Comparison of ENCODE assay signal across 36 cellular contexts in genomic region chr1:97560714-97561113, GRCh38.
"Had no signal": no experiment of that assay in that cellular context is flagged by ENCODE, and none has a peak within 500 bp of the region (broad histone marks: within the 10 kb centered on the region; RNA-seq: fewer than 3 reads in every experiment).

No MANE protein-coding gene starts in this region.

- H3K4me3 Mint-ChIP-seq: activated B cell treated with CpG ODN at 0.5 μM for 24 hours; activated CD4-positive, alpha-beta memory T cell treated with anti-CD3 and anti-CD28 coated beads for 36 hours; activated CD4-positive, alpha-beta T cell treated with anti-CD3 and anti-CD28 coated beads, Interleukin-2, amount 10 ng/mL, durations not matched to agents 24 days and 14 days; activated CD8-positive, alpha-beta T cell treated with anti-CD3 and anti-CD28 coated beads for 36 hours; activated naive CD4-positive, alpha-beta T cell treated with anti-CD3 and anti-CD28 coated beads, Interleukin-2, amount 10 ng/mL, durations not matched to agents 7 days and 5 days; activated naive CD4-positive, alpha-beta T cell treated with anti-CD3 and anti-CD28 coated beads, Interleukin-2, amount 50 U/mL, for 24 hours; activated naive CD8-positive, alpha-beta T cell; activated naive CD8-positive, alpha-beta T cell treated with anti-CD3 and anti-CD28 coated beads, Interleukin-2, amount 10 ng/mL, durations not matched to agents 7 days and 5 days; activated naive CD8-positive, alpha-beta T cell treated with anti-CD3 and anti-CD28 coated beads, Interleukin-2, amount 50 U/mL, for 24 hours; activated T-cell treated with anti-CD3 and anti-CD28 coated beads, Interleukin-2, amount 50 U/mL, for 4 hours; brain; central memory CD8-positive, alpha-beta T cell; T-helper 1 cell treated with Interleukin-12 subunit alpha and Interleukin-12 subunit beta and Interleukin-4 antibody, amounts not matched to agents 30 μg/mL and 1 μg/mL, for 36 hours; T-helper 2 cell treated with Interferon-gamma antibody and Interleukin-4, amounts not matched to agents 5 μg/mL and 100 μg/mL, for 36 hours had no signal

- H3K27me3 ChIP-seq: ascending aorta, cardiac muscle cell had no signal

- H3K4me3 ChIP-seq: ascending aorta, cardiac muscle cell had no signal

- H3K36me3 ChIP-seq: ascending aorta, cardiac muscle cell had no signal

- H3K27ac ChIP-seq: ascending aorta, cardiac muscle cell, VCaP had no signal

- FAIRE-seq: bronchial epithelial cell, TTC549 had no signal

- H3K27me3 Mint-ChIP-seq: activated B cell treated with CpG ODN at 0.5 μM for 24 hours; activated CD4-positive, alpha-beta memory T cell treated with anti-CD3 and anti-CD28 coated beads for 36 hours; activated CD4-positive, alpha-beta T cell treated with anti-CD3 and anti-CD28 coated beads, Interleukin-2, amount 10 ng/mL, durations not matched to agents 24 days and 14 days; activated CD8-positive, alpha-beta T cell treated with anti-CD3 and anti-CD28 coated beads for 36 hours; activated naive CD4-positive, alpha-beta T cell treated with anti-CD3 and anti-CD28 coated beads, Interleukin-2, amount 10 ng/mL, durations not matched to agents 7 days and 5 days; activated naive CD4-positive, alpha-beta T cell treated with anti-CD3 and anti-CD28 coated beads, Interleukin-2, amount 50 U/mL, for 24 hours; activated naive CD8-positive, alpha-beta T cell; activated naive CD8-positive, alpha-beta T cell treated with anti-CD3 and anti-CD28 coated beads, Interleukin-2, amount 10 ng/mL, durations not matched to agents 7 days and 5 days; activated naive CD8-positive, alpha-beta T cell treated with anti-CD3 and anti-CD28 coated beads, Interleukin-2, amount 50 U/mL, for 24 hours; brain; central memory CD8-positive, alpha-beta T cell had no signal

- H3K27ac Mint-ChIP-seq: activated B cell treated with CpG ODN at 0.5 μM for 24 hours; activated CD4-positive, alpha-beta memory T cell treated with anti-CD3 and anti-CD28 coated beads for 36 hours; activated CD4-positive, alpha-beta T cell treated with anti-CD3 and anti-CD28 coated beads, Interleukin-2, amount 10 ng/mL, durations not matched to agents 24 days and 14 days; activated CD8-positive, alpha-beta T cell treated with anti-CD3 and anti-CD28 coated beads for 36 hours; activated naive CD4-positive, alpha-beta T cell treated with anti-CD3 and anti-CD28 coated beads, Interleukin-2, amount 10 ng/mL, durations not matched to agents 7 days and 5 days; activated naive CD4-positive, alpha-beta T cell treated with anti-CD3 and anti-CD28 coated beads, Interleukin-2, amount 50 U/mL, for 24 hours; activated naive CD8-positive, alpha-beta T cell; activated naive CD8-positive, alpha-beta T cell treated with anti-CD3 and anti-CD28 coated beads, Interleukin-2, amount 10 ng/mL, durations not matched to agents 7 days and 5 days; activated naive CD8-positive, alpha-beta T cell treated with anti-CD3 and anti-CD28 coated beads, Interleukin-2, amount 50 U/mL, for 24 hours; activated T-helper 2 cell treated with anti-CD3 and anti-CD28 coated beads, Interferon-gamma antibody, Interleukin-2, Interleukin-4, amounts not matched to agents 10 μg/mL and 5 μg/mL and 100 μg/mL, durations not matched to agents 14 hours and 24 hours and 36 hours; brain; T-helper 1 cell treated with Interleukin-12 subunit alpha and Interleukin-12 subunit beta and Interleukin-4 antibody, amounts not matched to agents 30 μg/mL and 1 μg/mL, for 36 hours; T-helper 2 cell treated with Interferon-gamma antibody and Interleukin-4, amounts not matched to agents 5 μg/mL and 100 μg/mL, for 36 hours had no signal

- ATAC-seq: activated CD8-positive, alpha-beta T cell treated with anti-CD3 and anti-CD28 coated beads for 36 hours; activated naive CD8-positive, alpha-beta T cell treated with anti-CD3 and anti-CD28 coated beads, Interleukin-2, amount 50 U/mL, for 24 hours; activated T-cell treated with anti-CD3 and anti-CD28 coated beads, Interleukin-2, amount 50 U/mL, for 4 hours had no signal

- H3K36me3 Mint-ChIP-seq: brain had no signal

- H3K4me1 Mint-ChIP-seq: activated B cell treated with CpG ODN at 0.5 μM for 24 hours; activated CD4-positive, alpha-beta T cell treated with anti-CD3 and anti-CD28 coated beads, Interleukin-2, amount 10 ng/mL, durations not matched to agents 24 days and 14 days; activated naive CD4-positive, alpha-beta T cell treated with anti-CD3 and anti-CD28 coated beads, Interleukin-2, amount 10 ng/mL, durations not matched to agents 7 days and 5 days; activated naive CD4-positive, alpha-beta T cell treated with anti-CD3 and anti-CD28 coated beads, Interleukin-2, amount 50 U/mL, for 24 hours; activated naive CD8-positive, alpha-beta T cell treated with anti-CD3 and anti-CD28 coated beads, Interleukin-2, amount 10 ng/mL, durations not matched to agents 7 days and 5 days; activated naive CD8-positive, alpha-beta T cell treated with anti-CD3 and anti-CD28 coated beads, Interleukin-2, amount 50 U/mL, for 24 hours; brain had no signal

- H3K4me1 ChIP-seq: ascending aorta had no signal

- H3K9me3 Mint-ChIP-seq: activated B cell treated with CpG ODN at 0.5 μM for 24 hours; activated CD4-positive, alpha-beta T cell treated with anti-CD3 and anti-CD28 coated beads, Interleukin-2, amount 10 ng/mL, durations not matched to agents 24 days and 14 days; activated naive CD4-positive, alpha-beta T cell treated with anti-CD3 and anti-CD28 coated beads, Interleukin-2, amount 50 U/mL, for 24 hours; activated naive CD8-positive, alpha-beta T cell treated with anti-CD3 and anti-CD28 coated beads, Interleukin-2, amount 50 U/mL, for 24 hours; activated T-cell treated with anti-CD3 and anti-CD28 coated beads, Interleukin-2, amount 50 U/mL, for 4 hours; activated T-helper 2 cell treated with anti-CD3 and anti-CD28 coated beads, Interferon-gamma antibody, Interleukin-2, Interleukin-4, amounts not matched to agents 10 μg/mL and 5 μg/mL and 100 μg/mL, durations not matched to agents 14 hours and 24 hours and 36 hours; central memory CD8-positive, alpha-beta T cell; T-helper 2 cell treated with Interferon-gamma antibody and Interleukin-4, amounts not matched to agents 5 μg/mL and 100 μg/mL, for 36 hours had no signal

- H3K9me3 ChIP-seq: ascending aorta had no signal

- DNase-seq: activated B cell treated with CpG ODN at 0.5 μM for 24 hours; activated CD4-positive, alpha-beta memory T cell treated with anti-CD3 and anti-CD28 coated beads for 36 hours; activated CD4-positive, alpha-beta T cell treated with anti-CD3 and anti-CD28 coated beads for 4 hours; activated CD4-positive, alpha-beta T cell treated with anti-CD3 and anti-CD28 coated beads, Interleukin-2, amount 10 ng/mL, durations not matched to agents 24 days and 14 days; activated CD4-positive, alpha-beta T cell treated with anti-CD3 and anti-CD28 coated beads, Interleukin-2, amount 50 U/mL, for 1 hour; activated CD4-positive, alpha-beta T cell treated with anti-CD3 and anti-CD28 coated beads, Interleukin-2, amount 50 U/mL, for 4 hours; activated CD4-positive, CD25-positive, alpha-beta regulatory T cell treated with anti-CD3 and anti-CD28 coated beads, Interleukin-2, amount 50 U/mL, for 72 hours; activated CD8-positive, alpha-beta memory T cell treated with anti-CD3 and anti-CD28 coated beads, Interleukin-2, amount 50 U/mL, for 4 hours; activated CD8-positive, alpha-beta T cell treated with anti-CD3 and anti-CD28 coated beads for 36 hours; activated effector memory CD4-positive, alpha-beta T cell treated with Interleukin-2 at 50 U/mL for 16 hours; activated gamma-delta T cell; activated naive CD4-positive, alpha-beta T cell treated with anti-CD3 and anti-CD28 coated beads, Interleukin-2, amount 10 ng/mL, durations not matched to agents 7 days and 5 days; activated naive CD4-positive, alpha-beta T cell treated with Interleukin-2 at 50 U/mL for 16 hours; activated naive CD8-positive, alpha-beta T cell treated with anti-CD3 and anti-CD28 coated beads, Interleukin-2, amount 10 ng/mL, durations not matched to agents 7 days and 5 days; activated naive CD8-positive, alpha-beta T cell treated with anti-CD3 and anti-CD28 coated beads, Interleukin-2, amount 50 U/mL, for 24 hours; activated T-cell treated with anti-CD3 and anti-CD28 coated beads for 4 hours; activated T-cell treated with anti-CD3 and anti-CD28 coated beads, Interleukin-2, amount 50 U/mL, for 1 hour; activated T-cell treated with anti-CD3 and anti-CD28 coated beads, Interleukin-2, amount 50 U/mL, for 4 hours; amygdala; anterior cingulate cortex; caudate nucleus; cerebellar nuclear complex; T-helper 2 cell; T-helper 9 cell had no signal
